24 cellular contexts compared by ENCODE assay signal in the genomic region with DNA sequence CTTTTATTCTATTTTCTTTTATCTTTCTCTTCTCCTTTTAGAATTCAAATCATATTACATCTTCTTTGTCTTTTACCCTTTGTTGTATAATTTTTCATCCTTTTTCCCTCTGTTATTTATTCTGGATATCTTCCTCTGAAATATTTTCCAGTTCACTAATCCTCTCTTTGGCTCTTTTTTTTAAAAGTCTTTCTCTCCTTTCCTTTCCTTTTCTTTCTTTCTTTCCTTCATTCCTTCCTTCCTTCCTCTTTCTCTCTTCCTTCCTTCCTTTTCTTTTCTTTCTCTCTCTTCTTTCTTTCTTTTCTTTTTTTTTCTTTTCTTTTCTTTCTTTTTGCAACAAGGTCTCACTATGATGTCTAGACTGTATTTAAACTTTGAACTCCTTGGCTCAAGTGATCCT. TPM values are rescaled to one million over a fixed set of nuclear protein-coding genes. Genes with fewer than 3 reads are reported as not detected.
DNase-seq lines count a peak whose midpoint lies in the region; ATAC-seq, FAIRE-seq and TF ChIP-seq lines count a peak whose summit lies in the region.
"Had no signal": no experiment of that assay in that cellular context is flagged by ENCODE, and none has a peak within 500 bp of the region (broad histone marks: within the 10 kb centered on the region; RNA-seq: fewer than 3 reads in every experiment).

No MANE protein-coding gene starts in this region.

- H3K36me3 ChIP-seq in SK-N-SH (replicated peaks in 1 of 2; ENCODE audit: control insufficient read depth in 1 of 2, insufficient read depth in 2 of 2, low read length in 1 of 2) (peaks cover 0 to 19% of the 10 kb centered on the region in 2 experiments), IMR-90 (ENCODE audit: control insufficient read depth, insufficient read depth, low read length) (no peaks in the 10 kb centered on the region), H1 (ENCODE audit: control insufficient read depth in 2 of 4, insufficient read depth in 4 of 4, low read length in 3 of 4) (no peaks in the 10 kb centered on the region), heart left ventricle (no peaks in the 10 kb centered on the region)
- H3K36me3 ChIP-seq: BLaER1 had no signal

- H4K8ac ChIP-seq in IMR-90 (ENCODE audit: low read depth in 2 of 2, low read length in 2 of 2) (no peak overlapping the region), H1 (ENCODE audit: extremely low read depth, insufficient read depth, low read length) (no peak overlapping the region)

- H4K5ac ChIP-seq in IMR-90 (ENCODE audit: low read depth, low read length): no peak overlapping the region
- no peak overlapping the region for H4K5ac ChIP-seq in H1 (ENCODE audit: insufficient read length, low read depth, low read length)

- H2AK9ac ChIP-seq in IMR-90 (replicated peaks; ENCODE audit: low read depth, low read length, poor library complexity): no peak overlapping the region

- no peak overlapping the region for H2BK12ac ChIP-seq in H1 (ENCODE audit: low read depth, low read length)

- H3K23me2 ChIP-seq in H1 (ENCODE audit: low read depth, low read length): no peaks in the 10 kb centered on the region

- H3K79me1 ChIP-seq in IMR-90 (ENCODE audit: low read depth in 1 of 2, low read length in 2 of 2) (no peaks in the 10 kb centered on the region), H1 (ENCODE audit: low read depth, low read length) (no peaks in the 10 kb centered on the region)

- H3K9ac ChIP-seq in SK-N-SH: no peak overlapping the region
- H3K9ac ChIP-seq in IMR-90 (ENCODE audit: low read depth, low read length): no peak overlapping the region
- no peak overlapping the region for H3K9ac ChIP-seq in H1 (replicated peaks in 1 of 4; ENCODE audit: extremely low read depth in 1 of 4, low read depth in 3 of 4, low read length in 3 of 4)
- H3K9ac ChIP-seq: BLaER1 had no signal

- no peak overlapping the region for H3K14ac ChIP-seq in IMR-90 (replicated peaks; ENCODE audit: low read depth, low read length)
- no peak overlapping the region for H3K14ac ChIP-seq in H1 (ENCODE audit: insufficient read length)

- TF ChIP-seq EP300 in SK-N-SH (IDR thresholded peaks at IDR 0.05; ENCODE audit: borderline replicate concordance in 1 of 2, low read depth in 1 of 2, low read length in 1 of 2): no peak
- TF ChIP-seq EP300 in H1 (IDR thresholded peaks at IDR 0.05; ENCODE audit: borderline replicate concordance in 1 of 2, low read depth in 2 of 2, low read length in 2 of 2): no peak

- ATAC-seq in SK-N-SH treated with all-trans-retinoic acid at 6 μM for 48 hours: no peak
- ATAC-seq in IMR-90 (ENCODE audit: low read depth): no peak
- no peak for ATAC-seq in heart left ventricle

- H3K4me3 ChIP-seq in SK-N-SH (ENCODE audit: low read depth in 2 of 2, low read length in 1 of 2) (no peak overlapping the region), IMR-90 (ENCODE audit: insufficient read depth, low read depth, low read length) (no peak overlapping the region), H1 (ENCODE audit: extremely low read depth in 1 of 4, insufficient read depth in 2 of 4, low read depth in 3 of 4, low read length in 4 of 4) (no peak overlapping the region), heart left ventricle (no peak overlapping the region)
- H3K4me3 ChIP-seq: BLaER1 had no signal

- CTCF ChIA-PET in SK-N-SH (lab: Yijun Ruan, JAX) (no interaction called here), IMR-90 (lab: Yijun Ruan, JAX) (no interaction called here), H1 (lab: Charles Lee; ENCODE audit: partially characterized antibody) (no interaction called here)

- H2AFZ ChIP-seq in SK-N-SH (ENCODE audit: low read depth) (no peak overlapping the region), IMR-90 (replicated peaks; ENCODE audit: low read length, poor library complexity) (no peak overlapping the region), H1 (ENCODE audit: low read length) (no peak overlapping the region)

- no peak for TF ChIP-seq CTCF in SK-N-SH (IDR thresholded peaks at IDR 0.05)
- TF ChIP-seq CTCF in IMR-90 (conservative IDR thresholded peaks at IDR 0.05; ENCODE audit: low read depth, low read length): no peak
- TF ChIP-seq CTCF in H1 (IDR thresholded peaks at IDR 0.05; ENCODE audit: control extremely low read depth in 1 of 3, insufficient read depth in 1 of 3, low read depth in 1 of 3, low read length in 3 of 3): no peak
- no peak for TF ChIP-seq CTCF in heart left ventricle (IDR thresholded peaks at IDR 0.05)

- H2BK15ac ChIP-seq in IMR-90 (ENCODE audit: low read depth, low read length) (no peak overlapping the region), H1 (ENCODE audit: low read length) (no peak overlapping the region)

- intact Hi-C loops in IMR-90 (cut with micrococcal nuclease): loop anchor here (2.0 kb wide), 1 partner anchor 29 kb away; no protein-coding TSS in a partner anchor
- intact Hi-C loops in heart left ventricle (cut with DNase I): no loop called here

- H2AK5ac ChIP-seq in IMR-90 (ENCODE audit: low read depth, low read length) (no peak overlapping the region), H1 (ENCODE audit: low read depth, low read length) (no peak overlapping the region)

- no peaks in the 10 kb centered on the region for H3K9me1 ChIP-seq in IMR-90 (ENCODE audit: insufficient read depth, low read length)

- H3K9me2 ChIP-seq in SK-N-SH: no peaks in the 10 kb centered on the region

- no peak for FAIRE-seq in H1 (lab: Jason Lieb, UNC)
- FAIRE-seq: A204.1, D721Med, GM12891, GM18507 had no signal

- H3K9me3 ChIP-seq in SK-N-SH (peaks cover 25% of the 10 kb centered on the region), IMR-90 (ENCODE audit: control insufficient read depth, insufficient read depth, low read length) (peaks cover 5% of the 10 kb centered on the region), H1 (ENCODE audit: insufficient read depth in 2 of 2, low read depth in 1 of 2, low read length in 1 of 2) (peaks cover 0 to 3% of the 10 kb centered on the region in 2 experiments; a peak in 2 of 4 replicates), heart left ventricle (peaks cover 0 to 21% (median 6%) of the 10 kb centered on the region in 12 donors)

- POLR2A ChIA-PET in SK-N-SH (lab: Yijun Ruan, JAX): no interaction called here
- POLR2A ChIA-PET in IMR-90 (lab: Charles Lee; ENCODE audit: unreplicated experiment): no interaction called here
- POLR2A ChIA-PET in H1 (lab: Charles Lee; ENCODE audit: partially characterized antibody): no interaction called here

- H4K20me1 ChIP-seq in SK-N-SH (ENCODE audit: insufficient read depth): no peaks in the 10 kb centered on the region
- no peaks in the 10 kb centered on the region for H4K20me1 ChIP-seq in IMR-90 (ENCODE audit: insufficient read depth, low read length)
- H4K20me1 ChIP-seq in H1 (replicated peaks in 1 of 2; ENCODE audit: control insufficient read depth in 1 of 2, insufficient read depth in 2 of 2, low read length in 2 of 2): no peaks in the 10 kb centered on the region
- H4K20me1 ChIP-seq: BLaER1 had no signal

- H3K4ac ChIP-seq in IMR-90 (ENCODE audit: low read depth, low read length) (no peak overlapping the region), H1 (replicated peaks; ENCODE audit: insufficient read length, low read depth, low read length) (no peak overlapping the region)

- H3K4me1 ChIP-seq in SK-N-SH (ENCODE audit: control insufficient read depth in 1 of 2, insufficient read depth in 2 of 2, low read depth in 1 of 2, low read length in 1 of 2) (no peaks in the 10 kb centered on the region), IMR-90 (ENCODE audit: control insufficient read depth, insufficient read depth, low read length) (no peaks in the 10 kb centered on the region), H1 (replicated peaks in 1 of 4; ENCODE audit: control insufficient read depth in 3 of 4, insufficient read depth in 4 of 4, low read length in 3 of 4) (no peaks in the 10 kb centered on the region), heart left ventricle (no peaks in the 10 kb centered on the region)
- H3K4me1 ChIP-seq: BLaER1 had no signal

- in situ Hi-C loops in IMR-90 (cut with MboI; ENCODE audit: low sequenced_read_pairs): no loop called here

- H2BK20ac ChIP-seq in IMR-90 (ENCODE audit: low read depth, low read length) (no peak overlapping the region), H1 (ENCODE audit: low read length) (no peak overlapping the region)

- no TSS peak for BruUV-seq in IMR-90 (replicated peaks; lab: Mats Ljungman, UMichigan)

- no peak overlapping the region for H4K91ac ChIP-seq in IMR-90 (ENCODE audit: insufficient read depth, low read depth, low read length)
- no peak overlapping the region for H4K91ac ChIP-seq in H1 (replicated peaks; ENCODE audit: insufficient read length, low read length)

- H3K56ac ChIP-seq in IMR-90 (ENCODE audit: extremely low read depth, insufficient read depth, low read length) (no peak overlapping the region), H1 (replicated peaks; ENCODE audit: insufficient read length, low read depth, low read length) (no peak overlapping the region)

- H3K23ac ChIP-seq in IMR-90 (ENCODE audit: low read depth, low read length) (no peak overlapping the region), H1 (ENCODE audit: insufficient read length) (no peak overlapping the region)

- TF ChIP-seq POLR2A in IMR-90 (IDR thresholded peaks at IDR 0.05; ENCODE audit: low read depth, low read length): no peak
- no peak for TF ChIP-seq POLR2A in H1 (IDR thresholded peaks at IDR 0.05; ENCODE audit: control extremely low read depth in 1 of 2, low read depth in 2 of 2, low read length in 2 of 2)
- TF ChIP-seq POLR2A in heart left ventricle (IDR thresholded peaks at IDR 0.05): no peak

- H2BK120ac ChIP-seq in IMR-90 (ENCODE audit: low read depth, low read length) (no peak overlapping the region), H1 (replicated peaks; ENCODE audit: low read depth, low read length) (no peak overlapping the region)

- H3K27ac ChIP-seq in SK-N-SH (ENCODE audit: low read depth in 2 of 2, low read length in 1 of 2): no peak overlapping the region
- H3K27ac ChIP-seq in IMR-90 (ENCODE audit: insufficient read depth, low read length): no peak overlapping the region
- no peak overlapping the region for H3K27ac ChIP-seq in H1 (ENCODE audit: low read depth, low read length)
- no peak overlapping the region for H3K27ac ChIP-seq in heart left ventricle
- H3K27ac ChIP-seq: 22Rv1, BLaER1, C4-2B had no signal

- no peak overlapping the region for H3K4me2 ChIP-seq in SK-N-SH
- no peak overlapping the region for H3K4me2 ChIP-seq in IMR-90 (ENCODE audit: low read depth, low read length)
- H3K4me2 ChIP-seq in H1 (ENCODE audit: insufficient read depth in 1 of 2, low read depth in 2 of 2, low read length in 2 of 2): no peak overlapping the region
- H3K4me2 ChIP-seq: BLaER1 had no signal

- H3F3A ChIP-seq in SK-N-SH (replicated peaks; ENCODE audit: insufficient read depth): peaks cover 13% of the 10 kb centered on the region

- H3K79me2 ChIP-seq in SK-N-SH (ENCODE audit: insufficient read depth): no peaks in the 10 kb centered on the region
- H3K79me2 ChIP-seq in H1 (ENCODE audit: control insufficient read depth in 1 of 2, insufficient read depth in 2 of 2, low read length in 2 of 2): no peaks in the 10 kb centered on the region

- no peak for DNase-seq in SK-N-SH
- DNase-seq in IMR-90: no peak
- no peak for DNase-seq in H1 (ENCODE audit: low read depth in 1 of 2, low spot score in 2 of 2)
- DNase-seq in NCI-H187 treated with DMSO at 0.1 percent for 48 hours (lab: John Stamatoyannopoulos, UW): no peak
- DNase-seq in DMS153 treated with DMSO at 0.1 percent for 48 hours (lab: John Stamatoyannopoulos, UW; ENCODE audit: unreplicated experiment): no peak
- no peak for DNase-seq in heart left ventricle
- DNase-seq: ACHN; CD4-positive, CD25-positive, alpha-beta regulatory T cell; CD8-positive, alpha-beta memory T cell; DMS 273 treated with DMSO at 0.1 percent for 48 hours; DMS53; DMS79 treated with DMSO at 0.1 percent for 48 hours; GF-D8; GOT3; H7; HCEC 1CT had no signal

- H2BK5ac ChIP-seq in IMR-90 (ENCODE audit: low read depth, low read length, poor library complexity, severe bottlenecking) (no peak overlapping the region), H1 (ENCODE audit: low read depth, low read length) (no peak overlapping the region)

- dilution Hi-C loops in IMR-90 (cut with HindIII; ENCODE audit: low sequenced_read_pairs, unreplicated experiment): no loop called here

- no peak for TF ChIP-seq RAD21 in SK-N-SH (IDR thresholded peaks at IDR 0.05; ENCODE audit: low read length)
- no peak for TF ChIP-seq RAD21 in IMR-90 (IDR thresholded peaks at IDR 0.05; ENCODE audit: low read length)
- TF ChIP-seq RAD21 in H1 (IDR thresholded peaks at IDR 0.05 in 1 of 2, conservative IDR thresholded peaks at IDR 0.05 in 1 of 2; ENCODE audit: low read depth in 2 of 2, low read length in 2 of 2): no peak

- H3K27me3 ChIP-seq in SK-N-SH (ENCODE audit: insufficient read depth) (no peaks in the 10 kb centered on the region), IMR-90 (ENCODE audit: control insufficient read depth, insufficient read depth, low read length) (no peaks in the 10 kb centered on the region), H1 (replicated peaks in 1 of 4; ENCODE audit: control insufficient read depth in 3 of 4, extremely low read depth in 1 of 4, insufficient read depth in 3 of 4, low read length in 3 of 4) (no peaks in the 10 kb centered on the region), heart left ventricle (no peaks in the 10 kb centered on the region)
- H3K27me3 ChIP-seq: BLaER1 had no signal

- H3K18ac ChIP-seq in IMR-90 (ENCODE audit: low read depth, low read length) (no peak overlapping the region), H1 (ENCODE audit: extremely low read depth, low read length) (no peak overlapping the region)

RNA-seq across cellular contexts. Expression of a gene that starts 9.3 kb away (rescaled TPM):
- polyA plus RNA-seq in SK-N-SH (2012; rRNA removed): 0.97 and 1.2 TPM in 2 replicates
- 0.77 and 1.3 TPM in 2 replicates for polyA plus RNA-seq in SK-N-SH (2012; cell fraction: cytosol; rRNA removed)
- 0.40 and 1.2 TPM in 2 replicates for polyA plus RNA-seq in SK-N-SH (2012; cell fraction: nucleus; rRNA removed)
- total RNA-seq in IMR-90 (2012; rRNA removed): 2.9 and 3.9 TPM in 2 replicates
- 1.2 and 1.4 TPM in 2 replicates for polyA plus RNA-seq in IMR-90 (2012; rRNA removed)
- polyA plus RNA-seq in IMR-90 (2012; cell fraction: cytosol; rRNA removed): 0.31 and 0.56 TPM in 2 replicates
- polyA plus RNA-seq in IMR-90 (2012; cell fraction: nucleus; rRNA removed; ENCODE audit: low replicate concordance): 0.23 and 0.44 TPM in 2 replicates
- 3.3 and 3.9 TPM in 2 replicates for total RNA-seq in H1 (2021; fragmentation: NEBNext Ultra II Directional; extraction: Animal tissue kit (Norgen Biotek cat#: 25700))
- 0.92 and 1.5 TPM in 2 replicates for polyA plus RNA-seq in H1 (2011; rRNA removed)
- polyA plus RNA-seq in H1 (2011; cell fraction: cytosol; rRNA removed): 1.0 TPM
- polyA plus RNA-seq in H1 (2011; cell fraction: nucleus; rRNA removed): 1.1 TPM
- 2.2 to 3.1 TPM (median 2.3 TPM) in 4 replicates for polyA plus RNA-seq in H1 (2012, experiment 1 of 2)
- polyA plus RNA-seq in H1 (2012, experiment 2 of 2): 0.72 TPM
- polyA plus RNA-seq in H1 (2013, experiment 1 of 2): 4.2 TPM
- 4.4 TPM for polyA plus RNA-seq in H1 (2013, experiment 2 of 2)
- polyA minus RNA-seq in H1 (2011; rRNA and poly(A)+ RNA removed): 1.8 and 2.1 TPM in 2 replicates
- 2.5 TPM for polyA minus RNA-seq in H1 (2011; cell fraction: cytosol; rRNA and poly(A)+ RNA removed)
- 2.0 TPM for polyA minus RNA-seq in H1 (2011; cell fraction: nucleus; rRNA and poly(A)+ RNA removed)
- total RNA-seq in heart left ventricle: 10 to 100 TPM in 1 of 9 donors, 1 to 10 TPM in 5, under 1 TPM in 3; 0.49 to 20.3 (median 1.6) TPM
- under 1 TPM; 0.57 to 0.80 TPM for polyA plus RNA-seq in heart left ventricle
- total RNA-seq: CD4-positive, CD25-positive, alpha-beta regulatory T cell; CD8-positive, alpha-beta memory T cell had no signal
- polyA plus RNA-seq: CD8-positive, alpha-beta memory T cell had no signal
